ENCODE assay signal across 21 cellular contexts in genomic region chr2:53450885-53451284, GRCh38.
DNase-seq lines count a peak whose midpoint lies in the region; ATAC-seq and TF ChIP-seq lines count a peak whose summit lies in the region.
"Had no signal": no experiment of that assay in that cellular context is flagged by ENCODE, and none has a peak within 500 bp of the region (broad histone marks: within the 10 kb centered on the region; RNA-seq: fewer than 3 reads in every experiment).

No MANE protein-coding gene starts in this region.

- peak; percentile 57 for DNase-seq in NCI-H2107 treated with DMSO at 0.1 percent for 48 hours (lab: John Stamatoyannopoulos, UW; ENCODE audit: unreplicated experiment)
- no peak for DNase-seq in NCI-H2107 (lab: John Stamatoyannopoulos, UW)
- DNase-seq in NCI-H2196 (lab: John Stamatoyannopoulos, UW; ENCODE audit: unreplicated experiment), result peak; percentile 53
- peak; percentile 9 for DNase-seq in cerebellar cortex (ENCODE audit: low spot score)
- no peak for DNase-seq in HEK293T (ENCODE audit: extremely low spot score)
- DNase-seq in activated gamma-delta T cell (lab: John Stamatoyannopoulos, UW), result no peak
- DNase-seq in mesendoderm, result no peak
- DNase-seq: 8988T; activated CD4-positive, alpha-beta memory T cell treated with anti-CD3 and anti-CD28 coated beads for 36 hours; activated naive CD4-positive, alpha-beta T cell treated with anti-CD3 and anti-CD28 coated beads, Interleukin-2, amount 50 U/mL, for 16 hours; activated T-cell treated with anti-CD3 and anti-CD28 coated beads, Interleukin-2, amount 50 U/mL, for 24 hours; BE2C; cortex of kidney; islet precursor cell; mesenchymal stem cell; NCI-H2227 treated with DMSO at 0.1 percent for 48 hours; OCI-M1; stimulated activated CD4-positive, alpha-beta T cell treated with anti-CD3 and anti-CD28 coated beads, Interleukin-12 subunit alpha, Interleukin-12 subunit beta, amount 100 ng/mL, for 4 hours; T-helper 2 cell had no signal

- no peak for ATAC-seq in HG02852 (IDR thresholded peaks at IDR 0.05; ENCODE audit: unreplicated experiment)

- no peak overlapping the region for H3K4ac ChIP-seq in mesendoderm (ENCODE audit: low read depth, low read length)

- H3K79me2 ChIP-seq in mesendoderm (ENCODE audit: control insufficient read depth, insufficient read depth, low read length), result no peaks in the 10 kb centered on the region

- no peak overlapping the region for H3K18ac ChIP-seq in mesendoderm (ENCODE audit: low read length)

- no peak overlapping the region for H3K4me3 ChIP-seq in mesendoderm (ENCODE audit: low read length)
- H3K4me3 ChIP-seq: suprapubic skin had no signal

- no peak overlapping the region for H4K5ac ChIP-seq in mesendoderm (ENCODE audit: low read length)

- H3K56ac ChIP-seq in mesendoderm (ENCODE audit: low read length), result no peak overlapping the region

- no peak overlapping the region for H2AK5ac ChIP-seq in mesendoderm (ENCODE audit: low read length)

- no peak overlapping the region for H3K9ac ChIP-seq in mesendoderm (ENCODE audit: low read length)

- H3K36me3 ChIP-seq in mesendoderm (ENCODE audit: control insufficient read depth, insufficient read depth, low read length), result no peaks in the 10 kb centered on the region
- H3K36me3 ChIP-seq: BE2C, suprapubic skin had no signal

- H3K27ac ChIP-seq in mesendoderm (ENCODE audit: low read depth, low read length), result no peak overlapping the region
- H3K27ac ChIP-seq: suprapubic skin had no signal

- H3K27me3 ChIP-seq in mesendoderm (ENCODE audit: insufficient read depth, low read length, poor library complexity), result no peaks in the 10 kb centered on the region
- H3K27me3 ChIP-seq: BE2C, suprapubic skin had no signal

- no peak overlapping the region for H3K23ac ChIP-seq in mesendoderm (ENCODE audit: low read length)

- no CpG with 5 or more reads among the region's 4 CpGs for WGBS in mesendoderm (ENCODE audit: extremely low coverage, insufficient coverage, low lambda C conversion rate)

- no peak overlapping the region for H2BK15ac ChIP-seq in mesendoderm (replicated peaks; ENCODE audit: low read depth)

- peaks cover 1% of the 10 kb centered on the region for H3K4me1 ChIP-seq in mesendoderm (ENCODE audit: control insufficient read depth, low read depth, low read length)
- H3K4me1 ChIP-seq: BE2C, suprapubic skin had no signal

- CTCF ChIA-PET in HEK293T (lab: Yijun Ruan, JAX), result interaction anchor here (0.6 kb wide), 1 partner anchor 179 kb away, joined by 5 read pairs; no protein-coding TSS in a partner anchor

- H2BK120ac ChIP-seq in mesendoderm (ENCODE audit: low read depth, low read length), result no peak overlapping the region

- H4K8ac ChIP-seq in mesendoderm (ENCODE audit: low read depth, low read length), result no peak overlapping the region

- POLR2A ChIA-PET in HEK293T (lab: Yijun Ruan, JAX), result no interaction called here

- no peak overlapping the region for H3K4me2 ChIP-seq in mesendoderm (ENCODE audit: low read length)

- H2BK5ac ChIP-seq in mesendoderm (ENCODE audit: low read length), result no peak overlapping the region

- no peaks in the 10 kb centered on the region for H3K79me1 ChIP-seq in mesendoderm (ENCODE audit: low read length)

TF ChIP-seq in HEK293T, 16 proteins besides CTCF, POLR2A, EP300 and RAD21:
- TF ChIP-seq PKNOX1 (IDR thresholded peaks at IDR 0.05) (no peak), HDGF (IDR thresholded peaks at IDR 0.05; ENCODE audit: borderline replicate concordance) (no peak), TARDBP (IDR thresholded peaks at IDR 0.05) (no peak), FOXM1 (IDR thresholded peaks at IDR 0.05; ENCODE audit: borderline replicate concordance) (no peak), L3MBTL2 (conservative IDR thresholded peaks at IDR 0.05) (no peak), SUZ12 (IDR thresholded peaks at IDR 0.05) (no peak), ELF4 (IDR thresholded peaks at IDR 0.05) (no peak), BHLHE40 (IDR thresholded peaks at IDR 0.05; ENCODE audit: borderline replicate concordance) (no peak), FOXK2 (IDR thresholded peaks at IDR 0.05) (no peak)

Comparison
In these comparisons a context has a peak if more than half of its experiments do, and no peak if none do; other contexts are left out.
1. DNase-seq: peak in NCI-H2107 treated with DMSO at 0.1 percent for 48 hours (single experiment), NCI-H2196 (single experiment) and cerebellar cortex (single experiment); none in NCI-H2107 (single experiment), HEK293T (single experiment), activated gamma-delta T cell (single experiment) and mesendoderm (single experiment).